ENCODE assay signal across 10 cellular contexts in genomic region chr11:14446701-14447169, GRCh38. TPM values are rescaled to one million over a fixed set of nuclear protein-coding genes. Genes with fewer than 3 reads are reported as not detected.
DNase-seq lines count a peak whose midpoint lies in the region; ATAC-seq and TF ChIP-seq lines count a peak whose summit lies in the region.
"Had no signal": no experiment of that assay in that cellular context is flagged by ENCODE, and none has a peak within 500 bp of the region (broad histone marks: within the 10 kb centered on the region; RNA-seq: fewer than 3 reads in every experiment).

No MANE protein-coding gene starts in this region.

- intact Hi-C loops in vagina (cut with DNase I): no loop called here

- no peaks in the 10 kb centered on the region for H3K36me3 ChIP-seq in KMS-11 (ENCODE audit: insufficient read depth)
- H3K36me3 ChIP-seq in vagina: no peaks in the 10 kb centered on the region

- DNase-seq in choroid plexus epithelial cell (ENCODE audit: low read depth): peak; percentile 60
- DNase-seq in renal cortical epithelial cell (ENCODE audit: low read depth): peak; percentile 94
- no peak for DNase-seq in vagina (ENCODE audit: extremely low spot score in 2 of 2)
- DNase-seq in SHP77 (lab: John Stamatoyannopoulos, UW): no peak
- DNase-seq: activated CD4-positive, CD25-positive, alpha-beta regulatory T cell treated with anti-CD3 and anti-CD28 coated beads, Interleukin-2, amount 50 U/mL, for 72 hours; immature natural killer cell had no signal

- peaks cover 14% of the 10 kb centered on the region for H3K4me1 ChIP-seq in KMS-11 (ENCODE audit: low read depth, poor library complexity, severe bottlenecking)
- H3K4me1 ChIP-seq in vagina: no peaks in the 10 kb centered on the region

- H3K27me3 ChIP-seq in KMS-11 (ENCODE audit: insufficient read depth, low read depth) (no peaks in the 10 kb centered on the region), vagina (no peaks in the 10 kb centered on the region)

- no peak overlapping the region for H2AFZ ChIP-seq in KMS-11 (ENCODE audit: low read depth)

- TF ChIP-seq POLR2A in vagina (IDR thresholded peaks at IDR 0.05): no peak

- no peaks in the 10 kb centered on the region for H4K20me1 ChIP-seq in KMS-11 (ENCODE audit: insufficient read depth)

- TF ChIP-seq CTCF in KMS-11 (conservative IDR thresholded peaks at IDR 0.05; ENCODE audit: low read depth, low read length) (no peak), choroid plexus epithelial cell (conservative IDR thresholded peaks at IDR 0.05; ENCODE audit: low read depth, low read length) (no peak), vagina (IDR thresholded peaks at IDR 0.05) (no peak)

- H3K4me3 ChIP-seq in KMS-11 (IDR thresholded peaks at IDR 0.05; ENCODE audit: insufficient read depth, low read depth, low read length): no peak overlapping the region
- no peak overlapping the region for H3K4me3 ChIP-seq in choroid plexus epithelial cell (ENCODE audit: low read depth, low read length)
- no peak overlapping the region for H3K4me3 ChIP-seq in vagina

- H3K9ac ChIP-seq in KMS-11: no peak overlapping the region

- H3K79me2 ChIP-seq in KMS-11 (ENCODE audit: insufficient read depth, low read depth): no peaks in the 10 kb centered on the region

- H3K27ac ChIP-seq in KMS-11 (no peak overlapping the region), vagina (no peak overlapping the region)

- H3K4me2 ChIP-seq in KMS-11: peak overlapping the region; percentile 13; the same call in 1 of the 2 replicates

- ATAC-seq in GM18511 (IDR thresholded peaks at IDR 0.05; ENCODE audit: unreplicated experiment): peak; percentile 55
- ATAC-seq in HG03196 (IDR thresholded peaks at IDR 0.05; ENCODE audit: unreplicated experiment): no peak
- ATAC-seq: Right ventricle myocardium inferior had no signal

- H3K9me3 ChIP-seq in vagina: no peaks in the 10 kb centered on the region

RNA-seq across cellular contexts. Expression of gene COPB1, which starts 52.9 kb away (rescaled TPM):
- total RNA-seq in renal cortical epithelial cell: 329 and 407 TPM in 2 replicates
- total RNA-seq in vagina: 59.9 TPM

Comparison
In these comparisons a context has a peak if more than half of its experiments do, and no peak if none do; other contexts are left out.
1. DNase-seq: peak in choroid plexus epithelial cell (single experiment) and renal cortical epithelial cell (single experiment); none in vagina (0 of 2) and SHP77 (0 of 2).